ENCODE assay signal across 8 cellular contexts in the genomic region with DNA sequence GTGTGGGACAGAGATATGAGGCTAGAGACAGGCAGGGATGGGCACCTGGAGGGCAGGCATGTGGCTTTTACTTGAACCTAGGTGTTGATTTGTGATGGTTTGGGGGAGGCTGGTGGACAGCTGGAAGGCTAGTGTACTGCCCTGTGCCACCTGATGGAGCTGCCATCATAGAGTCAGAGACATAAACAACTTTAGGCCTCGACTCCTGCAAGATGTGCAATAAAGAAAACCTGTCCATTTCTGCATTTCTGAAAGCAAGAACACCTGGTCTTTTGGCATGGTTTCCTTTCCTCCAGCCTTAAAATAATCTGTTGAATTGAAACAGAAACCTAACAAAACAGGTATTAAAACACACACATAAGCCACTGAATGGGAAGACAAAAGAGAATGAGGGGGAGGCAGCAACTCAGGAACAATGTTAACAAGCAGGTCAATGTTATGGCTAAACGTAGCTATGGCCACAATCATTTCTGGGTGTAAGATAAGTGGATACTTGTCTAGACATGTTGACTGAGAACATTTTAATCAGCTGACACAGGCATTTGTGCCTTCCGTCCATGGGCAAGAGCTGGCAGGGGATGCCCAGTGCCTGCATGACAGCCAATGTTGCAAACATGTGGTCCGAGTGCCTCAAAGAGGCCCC.
DNase-seq lines count a peak whose midpoint lies in the region; ATAC-seq and TF ChIP-seq lines count a peak whose summit lies in the region.

No MANE protein-coding gene starts in this region.

- no peak for TF ChIP-seq POLR2A in stomach (IDR thresholded peaks at IDR 0.05)

- H3K27me3 ChIP-seq in RWPE2 (ENCODE audit: insufficient read depth, poor library complexity, severe bottlenecking) (no peaks in the 10 kb centered on the region), stomach (no peaks in the 10 kb centered on the region)

- TF ChIP-seq CTCF in RWPE2 (IDR thresholded peaks at IDR 0.05; ENCODE audit: poor library complexity, severe bottlenecking) (no peak), stomach (IDR thresholded peaks at IDR 0.05) (no peak)

- intact Hi-C loops in stomach (cut with DNase I; ENCODE audit: low total_unique reads) = no loop called here

- DNase-seq in NCI-H526 (lab: John Stamatoyannopoulos, UW) (peak; percentile 16 to 28), NCI-H526 treated with DMSO at 0.1 percent for 48 hours (lab: John Stamatoyannopoulos, UW) (no peak), RWPE2 (ENCODE audit: low spot score) (no peak), stomach (peak; percentile 37), inferior parietal cortex (ENCODE audit: extremely low spot score) (no peak), SW480 (ENCODE audit: low spot score) (no peak)
- DNase-seq in activated CD4-positive, CD25-positive, alpha-beta regulatory T cell (lab: John Stamatoyannopoulos, UW) = no peak

- ATAC-seq in HG03108 (IDR thresholded peaks at IDR 0.05; ENCODE audit: unreplicated experiment) (peak; percentile 69), RWPE2 (ENCODE audit: low read depth) (peak; percentile 76)

- H3K9me3 ChIP-seq in RWPE2 (ENCODE audit: severe bottlenecking) (no peaks in the 10 kb centered on the region), stomach (no peaks in the 10 kb centered on the region)

- H3K36me3 ChIP-seq in RWPE2 (ENCODE audit: low read depth) (peaks cover 46% of the 10 kb centered on the region), stomach (peaks cover 0 to 29% (median 15%) of the 10 kb centered on the region in 4 donors)

- no peak overlapping the region for H3K4me3 ChIP-seq in RWPE2 (ENCODE audit: severe bottlenecking)
- H3K4me3 ChIP-seq in stomach = no peak overlapping the region

- peak overlapping the region; percentile 85 for H3K27ac ChIP-seq in RWPE2 (ENCODE audit: poor library complexity, severe bottlenecking)
- peak overlapping the region in 1 of 5 donors; percentile 22 for H3K27ac ChIP-seq in stomach

- 13 to 38% (median 27%) methylated on average over 4 of the region's 4 CpGs for WGBS in stomach, 5 donors

- peaks cover 55% of the 10 kb centered on the region for H3K4me1 ChIP-seq in RWPE2 (ENCODE audit: insufficient read depth, poor library complexity, severe bottlenecking)
- H3K4me1 ChIP-seq in stomach = peaks cover 0 to 18% (median 7%) of the 10 kb centered on the region in 4 donors

- TF ChIP-seq EP300 in stomach (IDR thresholded peaks at IDR 0.05) = no peak

Comparison
In these comparisons a context has a peak if more than half of its experiments do, and no peak if none do; other contexts are left out.
1. DNase-seq: peak in NCI-H526 (2 of 2) and stomach (single experiment); none in NCI-H526 treated with DMSO at 0.1 percent for 48 hours (single experiment), RWPE2 (single experiment), inferior parietal cortex (single experiment), SW480 (single experiment) and activated CD4-positive, CD25-positive, alpha-beta regulatory T cell (0 of 4).